ENCODE assay signal across 9 cellular contexts in genomic region chr9:136107155-136107952, GRCh38. TPM values are rescaled to one million over a fixed set of nuclear protein-coding genes. Genes with fewer than 3 reads are reported as not detected.
DNase-seq lines count a peak whose midpoint lies in the region; ATAC-seq, FAIRE-seq and TF ChIP-seq lines count a peak whose summit lies in the region.
"Had no signal": no experiment of that assay in that cellular context is flagged by ENCODE, and none has a peak within 500 bp of the region (broad histone marks: within the 10 kb centered on the region; RNA-seq: fewer than 3 reads in every experiment).

No MANE protein-coding gene starts in this region.

- H3K9me3 ChIP-seq in BE2C (no peaks in the 10 kb centered on the region), esophagus squamous epithelium (no peaks in the 10 kb centered on the region)

- no peaks in the 10 kb centered on the region for H3K36me3 ChIP-seq in BE2C
- no peaks in the 10 kb centered on the region for H3K36me3 ChIP-seq in esophagus squamous epithelium

- intact Hi-C loops in esophagus squamous epithelium (cut with DNase I), result no loop called here

- H3K4me1 Mint-ChIP-seq in progenitor cell of endocrine pancreas (ENCODE audit: low read depth), result peaks cover 8% of the 10 kb centered on the region

- WGBS in esophagus squamous epithelium, 2 donors, result 37 to 48% methylated on average over 6 to 10 of the region's 29 CpGs

- peaks cover 15% of the 10 kb centered on the region for H3K27me3 Mint-ChIP-seq in progenitor cell of endocrine pancreas

- TF ChIP-seq CTCF in BE2C (IDR thresholded peaks at IDR 0.05; ENCODE audit: low read depth, low read length), result no peak
- no peak for TF ChIP-seq CTCF in esophagus squamous epithelium (IDR thresholded peaks at IDR 0.05)
- TF ChIP-seq CTCF in progenitor cell of endocrine pancreas (IDR thresholded peaks at IDR 0.05; ENCODE audit: unreplicated experiment), result no peak

- H3K27me3 ChIP-seq in BE2C, result no peaks in the 10 kb centered on the region
- H3K27me3 ChIP-seq in esophagus squamous epithelium, result peaks cover 0 to 27% (median 0%) of the 10 kb centered on the region in 4 donors

- DNase-seq in BE2C, result peak; percentile 64
- DNase-seq in GM18507 (ENCODE audit: extremely low spot score, insufficient read length, low read depth), result no peak
- DNase-seq in UCSD-AML1 (lab: John Stamatoyannopoulos, UW; ENCODE audit: unreplicated experiment), result peak; percentile 76
- DNase-seq in esophagus squamous epithelium (lab: John Stamatoyannopoulos, UW), result no peak
- no peak for DNase-seq in progenitor cell of endocrine pancreas (ENCODE audit: low spot score, unreplicated experiment)
- DNase-seq in D341Med (ENCODE audit: low spot score), result no peak
- no peak for DNase-seq in mesenteric fat pad (ENCODE audit: low spot score)
- DNase-seq: amniotic stem cell had no signal

- H3K27ac ChIP-seq in esophagus squamous epithelium, result peak overlapping the region; percentile 90 to 96 (median 93)

- no peak for TF ChIP-seq POLR2A in esophagus squamous epithelium (IDR thresholded peaks at IDR 0.05)

- H3K4me3 ChIP-seq in BE2C (ENCODE audit: low read depth, low read length) (no peak overlapping the region), esophagus squamous epithelium (no peak overlapping the region)

- no peak for ATAC-seq in GM21360 (IDR thresholded peaks at IDR 0.05; ENCODE audit: unreplicated experiment)

- H3K4me3 Mint-ChIP-seq in progenitor cell of endocrine pancreas (ENCODE audit: low read depth), result no peak overlapping the region

- H3K9me3 Mint-ChIP-seq in progenitor cell of endocrine pancreas (ENCODE audit: low read depth), result no peaks in the 10 kb centered on the region

- no peaks in the 10 kb centered on the region for H3K36me3 Mint-ChIP-seq in progenitor cell of endocrine pancreas (ENCODE audit: insufficient read depth)

- FAIRE-seq in GM18507 (lab: Jason Lieb, UNC), result peak; percentile 67

- no peak overlapping the region for H3K27ac Mint-ChIP-seq in progenitor cell of endocrine pancreas

- H3K4me1 ChIP-seq in BE2C, result peaks cover 69% of the 10 kb centered on the region
- H3K4me1 ChIP-seq in esophagus squamous epithelium, result peaks cover 57 to 93% (median 64%) of the 10 kb centered on the region in 3 donors

RNA-seq across cellular contexts. Expression of gene TMEM250, which starts 11.3 kb away (rescaled TPM):
- 50.2 TPM for polyA plus RNA-seq in BE2C (2012; ENCODE audit: insufficient read depth, insufficient read length, low read depth)
- total RNA-seq in esophagus squamous epithelium, result 10 to 100 TPM; 34.3 to 59.4 (median 43.4) TPM
- 39.2 and 39.5 TPM in 2 replicates for total RNA-seq in progenitor cell of endocrine pancreas
- 30.2 TPM for total RNA-seq in mesenteric fat pad

RNA-seq across cellular contexts. Expression of gene NACC2, which starts 12.3 kb away (rescaled TPM):
- 7.1 TPM for polyA plus RNA-seq in BE2C (2012; ENCODE audit: insufficient read depth, insufficient read length, low read depth)
- total RNA-seq in esophagus squamous epithelium (10 to 100 TPM; 10.4 to 21.6 (median 12.8) TPM), progenitor cell of endocrine pancreas (11.6 and 12.9 TPM in 2 replicates), mesenteric fat pad (41.4 TPM)

Comparison
In these comparisons a context has a peak if more than half of its experiments do, and no peak if none do; other contexts are left out.
1. DNase-seq: peak in BE2C (single experiment) and UCSD-AML1 (single experiment); none in GM18507 (single experiment), esophagus squamous epithelium (single experiment), progenitor cell of endocrine pancreas (single experiment), D341Med (single experiment) and mesenteric fat pad (single experiment).